In the genomic region with DNA sequence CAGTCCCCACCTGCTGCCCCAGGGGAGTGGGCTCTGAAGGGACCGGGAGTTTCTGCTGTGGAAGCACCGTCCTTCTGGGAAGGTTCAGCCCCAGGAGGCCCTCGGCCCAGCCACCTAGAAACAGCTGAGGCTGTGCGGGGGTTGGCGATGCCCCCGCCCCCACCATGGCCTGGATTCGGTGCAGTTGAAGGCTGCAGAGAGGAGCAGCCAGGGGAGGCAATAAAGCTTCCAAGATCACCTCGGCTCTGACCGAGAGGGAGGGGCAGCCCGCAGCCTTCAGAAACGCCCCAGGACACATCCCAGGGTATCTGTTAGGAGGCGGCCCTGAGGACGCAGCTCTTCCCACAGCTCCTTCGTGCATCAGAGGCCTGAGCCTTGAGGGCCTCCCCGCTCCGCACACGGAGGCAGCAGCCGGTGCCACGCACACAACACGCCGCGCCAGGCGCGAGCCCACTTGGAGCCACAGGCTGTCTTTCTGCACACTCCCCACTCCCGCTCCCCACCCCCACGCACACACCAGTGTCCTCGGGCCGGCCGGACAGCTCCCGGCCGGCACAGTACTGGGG, we compare ENCODE assay signal across 10 cellular contexts. TPM values are rescaled to one million over a fixed set of nuclear protein-coding genes. Genes with fewer than 3 reads are reported as not detected.
DNase-seq lines count a peak whose midpoint lies in the region; TF ChIP-seq lines count a peak whose summit lies in the region.
"Had no signal": no experiment of that assay in that cellular context is flagged by ENCODE, and none has a peak within 500 bp of the region (broad histone marks: within the 10 kb centered on the region; RNA-seq: fewer than 3 reads in every experiment).

No MANE protein-coding gene starts in this region.

- H3K9me3 ChIP-seq in adrenal gland (replicated peaks in 1 of 3) = no peaks in the 10 kb centered on the region

- H3K4me1 ChIP-seq in adrenal gland (replicated peaks in 1 of 2) (peaks cover 37 to 48% of the 10 kb centered on the region in 2 donors), rectal smooth muscle tissue (ENCODE audit: control insufficient read depth, insufficient read depth, low read length) (no peaks in the 10 kb centered on the region)

- peaks cover 5% of the 10 kb centered on the region for H3K27me3 ChIP-seq in H7 (ENCODE audit: control insufficient read depth, insufficient read depth, low read length)
- H3K27me3 ChIP-seq in adrenal gland = no peaks in the 10 kb centered on the region
- H3K27me3 ChIP-seq in rectal smooth muscle tissue (ENCODE audit: control insufficient read depth, insufficient read depth, low read length) = peaks cover 12% of the 10 kb centered on the region

- no peak for TF ChIP-seq CTCF in adrenal gland (IDR thresholded peaks at IDR 0.05)

- TF ChIP-seq POLR2A in adrenal gland (IDR thresholded peaks at IDR 0.05) = peak in 1 of 2 donors; percentile 36

- no peak overlapping the region for H3K9ac ChIP-seq in rectal smooth muscle tissue (ENCODE audit: low read length)

- peak overlapping the region; percentile 74 for H3K4me3 ChIP-seq in H7 (ENCODE audit: insufficient read depth, low read depth, low read length)
- peak overlapping the region in 3 of 4 donors; percentile 33 to 86 (median 59) for H3K4me3 ChIP-seq in adrenal gland
- peak overlapping the region; percentile 25 for H3K4me3 ChIP-seq in rectal smooth muscle tissue (ENCODE audit: low read length)

- H3K27ac ChIP-seq in adrenal gland (peak overlapping the region in 4 of 5 donors; percentile 34 to 91 (median 76)), rectal smooth muscle tissue (ENCODE audit: low read depth, low read length) (no peak overlapping the region)

- 23 to 36% (median 26%) methylated on average over 11 to 31 of the region's 31 CpGs for WGBS in adrenal gland, 4 donors

- DNase-seq in H7 (peak; percentile 84), adrenal gland (peak in 6 of 7 donors; percentile 48 to 81 (median 75)), left kidney (ENCODE audit: low read depth, low spot score) (peak; percentile 43), glomerular visceral epithelial cell (ENCODE audit: extremely low spot score) (no peak), medulla oblongata (ENCODE audit: extremely low spot score) (no peak), COLO668 (lab: John Stamatoyannopoulos, UW; ENCODE audit: unreplicated experiment) (no peak)
- no peak for DNase-seq in activated CD4-positive, alpha-beta T cell treated with anti-CD3 and anti-CD28 coated beads for 1 hour
- DNase-seq: activated CD4-positive, CD25-positive, alpha-beta regulatory T cell treated with anti-CD3 and anti-CD28 coated beads, Interleukin-2, amount 50 U/mL, for 72 hours; NCI-H1694 treated with DMSO at 0.1 percent for 48 hours had no signal

- intact Hi-C loops in adrenal gland (cut with DNase I) = no loop called here

- peaks cover 2% of the 10 kb centered on the region for H3K36me3 ChIP-seq in H7 (replicated peaks; ENCODE audit: control insufficient read depth, insufficient read depth, low read length)
- no peaks in the 10 kb centered on the region for H3K36me3 ChIP-seq in adrenal gland (replicated peaks in 1 of 2)
- no peaks in the 10 kb centered on the region for H3K36me3 ChIP-seq in rectal smooth muscle tissue (ENCODE audit: control insufficient read depth, insufficient read depth, low read length)

RNA-seq across cellular contexts. Expression of a gene that starts 1.6 kb away (rescaled TPM):
- 13.7 and 16.7 TPM in 2 replicates for total RNA-seq in H7 (2014; rRNA removed; shearing (Covaris generic))
- total RNA-seq in adrenal gland = 10 to 100 TPM; 12.2 to 93.4 (median 41.5) TPM
- 10 to 100 TPM in 2 of 3 donors, 1 to 10 TPM in 1; 1.0 to 53.2 (median 19.2) TPM for polyA plus RNA-seq in adrenal gland

Comparison
In these comparisons a context has a peak if more than half of its experiments do, and no peak if none do; other contexts are left out.
1. DNase-seq: peak in H7 (single experiment), adrenal gland (6 of 7) and left kidney (single experiment); none in glomerular visceral epithelial cell (single experiment), activated CD4-positive, alpha-beta T cell treated with anti-CD3 and anti-CD28 coated beads for 1 hour (single experiment), medulla oblongata (single experiment) and COLO668 (single experiment).
2. Peak in every context shown above with its lines, with median percentiles within 50 percentile points of each other: H3K4me3 ChIP-seq.